Comparison of ENCODE assay signal across 18 cellular contexts in the genomic region with DNA sequence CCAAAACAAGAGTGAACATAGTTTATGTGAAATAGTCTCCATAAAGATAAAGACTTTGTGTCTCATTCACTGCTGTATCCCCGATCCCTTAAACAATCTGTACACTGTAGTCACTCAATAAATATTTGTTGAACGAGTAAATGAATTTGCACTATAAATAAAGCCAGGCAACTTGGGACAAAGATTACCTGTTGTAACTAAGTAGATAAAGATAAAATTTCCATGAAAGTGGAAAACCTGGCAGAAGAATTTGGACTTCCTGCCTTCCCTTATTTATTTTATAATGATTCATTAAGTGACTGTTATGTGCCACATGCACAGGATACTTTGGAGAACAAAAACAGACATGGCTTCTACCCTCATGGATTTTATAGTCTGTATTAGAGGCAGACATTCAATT.
A peak's percentile ranks its signal among the peaks of the same experiment; 100 is the strongest.
DNase-seq lines count a peak whose midpoint lies in the region; ATAC-seq, FAIRE-seq and TF ChIP-seq lines count a peak whose summit lies in the region.
"Had no signal": no experiment of that assay in that cellular context is flagged by ENCODE, and none has a peak within 500 bp of the region (broad histone marks: within the 10 kb centered on the region; RNA-seq: fewer than 3 reads in every experiment).

No MANE protein-coding gene starts in this region.

- no peaks in the 10 kb centered on the region for H3K4me1 ChIP-seq in pancreas
- H3K4me1 ChIP-seq: Peyer's patch had no signal

- DNase-seq in DMS53 treated with DMSO at 0.1 percent for 48 hours (lab: John Stamatoyannopoulos, UW; ENCODE audit: unreplicated experiment) (peak; percentile 8), LNCaP clone FGC (ENCODE audit: low read depth) (peak; percentile 39), epithelial cell of esophagus (ENCODE audit: low read depth) (peak; percentile 1), pancreas (no peak), cardiac septum (ENCODE audit: low spot score) (no peak), ACHN (no peak)
- no peak for DNase-seq in stimulated activated CD8-positive, alpha-beta memory T cell treated with anti-CD3 and anti-CD28 coated beads, Interleukin-4, amount 100 ng/mL, for 48 hours
- DNase-seq: C1 segment of cervical spinal cord, KG1, NCI-H1105, NCI-H1694, NCI-H2107, NCI-H2227 treated with DMSO at 0.1 percent for 48 hours, NCI-H524, Peyer's patch had no signal

- ATAC-seq in pancreas: peak in 3 of 4 donors; percentile 18 to 24 (median 22)
- ATAC-seq: Right ventricle myocardium inferior had no signal

- H3K9me3 ChIP-seq in pancreas: no peaks in the 10 kb centered on the region
- H3K9me3 ChIP-seq: HAP-1, Peyer's patch had no signal

- 16 to 36% methylated on average over 2 of the region's 2 CpGs for WGBS in pancreas, 2 donors

- H3K36me3 ChIP-seq in pancreas: no peaks in the 10 kb centered on the region
- H3K36me3 ChIP-seq: HAP-1, Peyer's patch had no signal

- FAIRE-seq in pancreas (lab: Jason Lieb, UNC): no peak

- no peak overlapping the region for H3K27ac ChIP-seq in pancreas
- H3K27ac ChIP-seq: HL-60, Peyer's patch had no signal

- in situ Hi-C loops in ACHN (cut with HindIII; ENCODE audit: low pct_ligation_motif_present, low pct_unique_long_range_greater_than_20kb, low sequenced_read_pairs): no loop called here

- H3K4me3 ChIP-seq in LNCaP clone FGC (ENCODE audit: low read depth, low read length): no peak overlapping the region
- H3K4me3 ChIP-seq in epithelial cell of esophagus (ENCODE audit: low read length): no peak overlapping the region
- no peak overlapping the region for H3K4me3 ChIP-seq in pancreas
- H3K4me3 ChIP-seq: HAP-1, Peyer's patch had no signal

- H3K27me3 ChIP-seq in pancreas: no peaks in the 10 kb centered on the region
- H3K27me3 ChIP-seq: Peyer's patch had no signal

- TF ChIP-seq CTCF in LNCaP clone FGC (IDR thresholded peaks at IDR 0.05; ENCODE audit: control insufficient read depth, extremely low read depth, insufficient read depth) (no peak), epithelial cell of esophagus (IDR thresholded peaks at IDR 0.05; ENCODE audit: insufficient read depth, low read depth, low read length, missing control alignments) (no peak), pancreas (IDR thresholded peaks at IDR 0.05) (no peak)

- intact Hi-C loops in pancreas (cut with DNase I): no loop called here
- intact Hi-C loops in cardiac septum (cut with DNase I): no loop called here

Comparison
In these comparisons a context has a peak if more than half of its experiments do, and no peak if none do; other contexts are left out.
1. DNase-seq: peak in DMS53 treated with DMSO at 0.1 percent for 48 hours (single experiment), LNCaP clone FGC (single experiment) and epithelial cell of esophagus (single experiment); none in pancreas (0 of 6), cardiac septum (single experiment), stimulated activated CD8-positive, alpha-beta memory T cell treated with anti-CD3 and anti-CD28 coated beads, Interleukin-4, amount 100 ng/mL, for 48 hours (single experiment) and ACHN (single experiment).